21 cellular contexts compared by ENCODE assay signal in genomic region chr1:177969825-177970371, GRCh38. TPM values are rescaled to one million over a fixed set of nuclear protein-coding genes. Genes with fewer than 3 reads are reported as not detected.
DNase-seq lines count a peak whose midpoint lies in the region; ATAC-seq, FAIRE-seq and TF ChIP-seq lines count a peak whose summit lies in the region.
"Had no signal": no experiment of that assay in that cellular context is flagged by ENCODE, and none has a peak within 500 bp of the region (broad histone marks: within the 10 kb centered on the region; RNA-seq: fewer than 3 reads in every experiment).

Gene SEC16B, minus strand, starts transcription at chr1:177970058. Its CDS starts 2,077 bp downstream, at chr1:177967981.

- no peak within 1 kb of the TSS for H2BK12ac ChIP-seq in H9 (ENCODE audit: insufficient read length, low read depth, low read length)

- H4K5ac ChIP-seq in H9 (ENCODE audit: insufficient read length, low read depth, low read length), result no peak within 1 kb of the TSS

- H3K23me2 ChIP-seq in H9 (ENCODE audit: insufficient read length, low read depth, low read length, poor library complexity, severe bottlenecking), result no peaks in the 10 kb centered on the region

- H3K79me2 ChIP-seq in hepatocyte (no peaks in the 10 kb centered on the region), H9 (ENCODE audit: insufficient read depth, low read length) (no peaks in the 10 kb centered on the region)

- H3T11ph ChIP-seq in H9 (ENCODE audit: low read length), result no peak within 1 kb of the TSS

- no peak within 1 kb of the TSS; a peak in 1 of 7 replicates for H3K27ac Mint-ChIP-seq in H9
- H3K27ac Mint-ChIP-seq: activated CD8-positive, alpha-beta T cell treated with anti-CD3 and anti-CD28 coated beads, Interleukin-2, amount 10 ng/mL, durations not matched to agents 7 days and 5 days; activated T-helper 17 cell treated with anti-CD3 and anti-CD28 coated beads, Interleukin-2, amount 50 U/mL, for 72 hours; memory B cell; stimulated activated naive CD8-positive, alpha-beta T cell treated with anti-CD3 and anti-CD28 coated beads, Interleukin-15, amount 100 ng/mL, for 72 hours had no signal

- POLR2A ChIA-PET in Panc1 (lab: Charles Lee), result no interaction called here

- H2BK20ac ChIP-seq in H9 (ENCODE audit: low read depth, low read length, poor library complexity, severe bottlenecking), result no peak within 1 kb of the TSS

- no peak within 1 kb of the TSS for H4K91ac ChIP-seq in H9 (ENCODE audit: insufficient read length, low read depth, low read length)

- H3K4me1 ChIP-seq in Panc1 (ENCODE audit: control insufficient read depth, insufficient read depth, low read length), result no peaks in the 10 kb centered on the region
- H3K4me1 ChIP-seq in hepatocyte (ENCODE audit: insufficient read depth), result peaks cover 11% of the 10 kb centered on the region
- no peaks in the 10 kb centered on the region for H3K4me1 ChIP-seq in small intestine (ENCODE audit: control insufficient read depth in 2 of 2, insufficient read depth in 1 of 2, low read depth in 1 of 2, low read length in 1 of 2)
- H3K4me1 ChIP-seq in H9 (ENCODE audit: insufficient read depth, low read length), result no peaks in the 10 kb centered on the region
- no peaks in the 10 kb centered on the region for H3K4me1 ChIP-seq in gastroesophageal sphincter
- H3K4me1 ChIP-seq: spleen had no signal

- 70% methylated on average over 12 of the region's 12 CpGs for WGBS in hepatocyte (ENCODE audit: low lambda C conversion rate, missing lambda C conversion rate)
- 10 to 58% (median 29%) methylated on average over 12 of the region's 12 CpGs for WGBS in small intestine, 3 donors
- WGBS in H9 (ENCODE audit: extremely low coverage, insufficient read length, low lambda C conversion rate), result no CpG with 5 or more reads among the region's 12 CpGs
- 68 to 86% methylated on average over 5 to 7 of the region's 12 CpGs for WGBS in gastroesophageal sphincter (ENCODE audit: low coverage in 1 of 2), 2 donors

- H4K20me1 ChIP-seq in hepatocyte (ENCODE audit: insufficient read depth, poor library complexity, severe bottlenecking) (no peaks in the 10 kb centered on the region), H9 (ENCODE audit: control insufficient read depth, insufficient read depth, insufficient read length) (no peaks in the 10 kb centered on the region)

- H3K4ac ChIP-seq in H9 (ENCODE audit: low read depth, low read length), result no peak within 1 kb of the TSS

- DNase-seq in HT-29 (ENCODE audit: low spot score) (peak; percentile 87), Panc1 (ENCODE audit: low read depth, low spot score) (no peak), hepatocyte (ENCODE audit: low spot score) (peak; percentile 85), small intestine (peak; percentile 99), head of caudate nucleus (no peak), HUDEP-2 (lab: John Stamatoyannopoulos, UW; ENCODE audit: unreplicated experiment in 76 of 76) (no peak), H9 (no peak)
- DNase-seq: activated CD8-positive, alpha-beta T cell treated with anti-CD3 and anti-CD28 coated beads, Interleukin-2, amount 10 ng/mL, durations not matched to agents 7 days and 5 days; AML-193; amygdala; DMS 273 treated with DMSO at 0.1 percent for 48 hours; NCI-H1436 treated with DMSO at 0.1 percent for 48 hours; NCI-H226; nucleus accumbens; SK-N-SH; spleen; stimulated activated naive CD8-positive, alpha-beta T cell treated with anti-CD3 and anti-CD28 coated beads, Interleukin-15, amount 100 ng/mL, for 72 hours had no signal

- no peak for TF ChIP-seq POLR2A in gastroesophageal sphincter (IDR thresholded peaks at IDR 0.05)

- ATAC-seq in Panc1 (0 out of 2 replicates have a peak, but pooled peaks have one; percentile 34), gastroesophageal sphincter (no peak)
- ATAC-seq: activated CD8-positive, alpha-beta T cell treated with anti-CD3 and anti-CD28 coated beads, Interleukin-2, amount 10 ng/mL, durations not matched to agents 7 days and 5 days; activated T-helper 17 cell treated with anti-CD3 and anti-CD28 coated beads, Interleukin-2, amount 50 U/mL, for 72 hours; stimulated activated naive CD8-positive, alpha-beta T cell treated with anti-CD3 and anti-CD28 coated beads, Interleukin-15, amount 100 ng/mL, for 72 hours had no signal

- TF ChIP-seq CTCF in Panc1 (IDR thresholded peaks at IDR 0.05), result no peak
- no peak for TF ChIP-seq CTCF in hepatocyte (IDR thresholded peaks at IDR 0.05; ENCODE audit: poor library complexity)
- TF ChIP-seq CTCF in H9 (conservative IDR thresholded peaks at IDR 0.05), result no peak
- no peak for TF ChIP-seq CTCF in gastroesophageal sphincter (IDR thresholded peaks at IDR 0.05)

- H3K27ac ChIP-seq in Panc1 (ENCODE audit: low read length) (no peak within 1 kb of the TSS), hepatocyte (peak within 1 kb of the TSS; percentile 97), small intestine (ENCODE audit: low read depth in 1 of 2, low read length in 1 of 2) (peak within 1 kb of the TSS; percentile 89 to 99), H9 (ENCODE audit: insufficient read length, low read depth, low read length) (no peak within 1 kb of the TSS), gastroesophageal sphincter (no peak within 1 kb of the TSS)
- H3K27ac ChIP-seq: spleen had no signal

- peak within 1 kb of the TSS in 1 of 2 experiments; percentile 24; a peak in 1 of 4 replicates for H3K4me3 ChIP-seq in Panc1 (ENCODE audit: low read depth in 2 of 2, low read length in 2 of 2)
- no peak within 1 kb of the TSS for H3K4me3 ChIP-seq in hepatocyte
- H3K4me3 ChIP-seq in small intestine (ENCODE audit: low read depth in 1 of 2, low read length in 2 of 2), result peak within 1 kb of the TSS in 1 of 2 donors; percentile 30
- no peak within 1 kb of the TSS for H3K4me3 ChIP-seq in gastroesophageal sphincter
- H3K4me3 ChIP-seq: spleen had no signal

- in situ Hi-C loops in Panc1 (cut with HindIII; ENCODE audit: low pct_unique_long_range_greater_than_20kb, low sequenced_read_pairs), result no loop called here

- no peak within 1 kb of the TSS for H3K9ac ChIP-seq in H9 (ENCODE audit: extremely low read depth, insufficient read length, low read length)
- H3K9ac ChIP-seq: SK-N-SH had no signal

- no TSS peak for BruUV-seq in Panc1 (replicated peaks; lab: Mats Ljungman, UMichigan)

- H3K56ac ChIP-seq in H9 (ENCODE audit: insufficient read length, low read depth, low read length), result no peak within 1 kb of the TSS

- H3K36me3 ChIP-seq in Panc1 (ENCODE audit: control insufficient read depth, insufficient read depth, low read length) (no peaks in the 10 kb centered on the region), hepatocyte (replicated peaks; ENCODE audit: insufficient read depth, low read depth) (no peaks in the 10 kb centered on the region), small intestine (ENCODE audit: control insufficient read depth in 2 of 2, insufficient read depth in 2 of 2, low read length in 2 of 2) (peaks cover 0 to 4% of the 10 kb centered on the region in 2 donors), gastroesophageal sphincter (peaks cover 0 to 39% of the 10 kb centered on the region in 2 donors)

- no peak within 1 kb of the TSS for H2BK5ac ChIP-seq in H9 (ENCODE audit: insufficient read length, low read length)

- no peaks in the 10 kb centered on the region for H3K79me1 ChIP-seq in H9 (ENCODE audit: insufficient read depth, low read depth, low read length, poor library complexity, severe bottlenecking)

- FAIRE-seq in small intestine (lab: Jason Lieb, UNC), result no peak
- FAIRE-seq: GM19239 had no signal

- H3K9me3 Mint-ChIP-seq in H9, result no peaks in the 10 kb centered on the region
- H3K9me3 Mint-ChIP-seq: memory B cell had no signal

- H3K9me2 ChIP-seq in hepatocyte (replicated peaks; ENCODE audit: insufficient read depth), result no peaks in the 10 kb centered on the region
- H3K9me2 ChIP-seq: SK-N-SH had no signal

- no peak within 1 kb of the TSS for H4K8ac ChIP-seq in H9 (replicated peaks; ENCODE audit: insufficient read length, low read depth, low read length)

- H3K14ac ChIP-seq in H9 (ENCODE audit: insufficient read depth, low read length), result no peak within 1 kb of the TSS

- no peak within 1 kb of the TSS for H2AFZ ChIP-seq in hepatocyte
- no peak within 1 kb of the TSS for H2AFZ ChIP-seq in H9 (ENCODE audit: low read length)

- no peak within 1 kb of the TSS for H3K18ac ChIP-seq in H9 (ENCODE audit: insufficient read length, low read depth, low read length)

- H3K27me3 Mint-ChIP-seq in H9 (ENCODE audit: low read depth), result no peaks in the 10 kb centered on the region; the same call in 1 of the 2 replicates
- H3K27me3 Mint-ChIP-seq: stimulated activated naive CD8-positive, alpha-beta T cell treated with anti-CD3 and anti-CD28 coated beads, Interleukin-15, amount 100 ng/mL, for 72 hours had no signal

- no peak within 1 kb of the TSS for H2BK120ac ChIP-seq in H9 (ENCODE audit: low read depth, low read length, poor library complexity, severe bottlenecking)

- H3K36me3 Mint-ChIP-seq in H9 (ENCODE audit: insufficient read depth in 1 of 3, low read depth in 3 of 3), result no peaks in the 10 kb centered on the region
- H3K36me3 Mint-ChIP-seq: memory B cell had no signal

- intact Hi-C loops in Panc1 (cut with micrococcal nuclease; ENCODE audit: unreplicated experiment) (loop anchor here (10.0 kb wide), 1 partner anchor 315 kb away; no protein-coding TSS in a partner anchor), head of caudate nucleus (cut with DNase I) (no loop called here)

- H3K4me2 ChIP-seq in hepatocyte (peak within 1 kb of the TSS; percentile 58), H9 (ENCODE audit: insufficient read depth, insufficient read length, low read length) (no peak within 1 kb of the TSS)
- H3K4me2 ChIP-seq: SK-N-SH had no signal

- H2BK15ac ChIP-seq in H9 (ENCODE audit: low read depth, low read length), result no peak within 1 kb of the TSS

- CTCF ChIA-PET in Panc1 (lab: Charles Lee), result no interaction called here

- no peaks in the 10 kb centered on the region for H3K27me3 ChIP-seq in Panc1 (ENCODE audit: control insufficient read depth, insufficient read depth, low read length)
- H3K27me3 ChIP-seq in hepatocyte, result no peaks in the 10 kb centered on the region
- no peaks in the 10 kb centered on the region for H3K27me3 ChIP-seq in small intestine (ENCODE audit: control insufficient read depth in 2 of 2, insufficient read depth in 2 of 2, low read length in 2 of 2)
- no peaks in the 10 kb centered on the region for H3K27me3 ChIP-seq in H9 (ENCODE audit: insufficient read depth, low read length)
- no peaks in the 10 kb centered on the region for H3K27me3 ChIP-seq in gastroesophageal sphincter
- H3K27me3 ChIP-seq: spleen had no signal

- no peaks in the 10 kb centered on the region for H3K9me3 ChIP-seq in Panc1 (ENCODE audit: control insufficient read depth, insufficient read depth, low read depth, low read length)
- H3K9me3 ChIP-seq in hepatocyte (ENCODE audit: low read depth), result no peaks in the 10 kb centered on the region
- H3K9me3 ChIP-seq in small intestine (ENCODE audit: control insufficient read depth, low read depth), result no peaks in the 10 kb centered on the region
- H3K9me3 ChIP-seq in H9 (ENCODE audit: control insufficient read depth, low read depth, low read length), result no peaks in the 10 kb centered on the region
- H3K9me3 ChIP-seq in gastroesophageal sphincter, result no peaks in the 10 kb centered on the region
- H3K9me3 ChIP-seq: SK-N-SH, spleen had no signal

- H3K4me3 Mint-ChIP-seq in H9, result no peak within 1 kb of the TSS
- H3K4me3 Mint-ChIP-seq: activated CD8-positive, alpha-beta T cell treated with anti-CD3 and anti-CD28 coated beads, Interleukin-2, amount 10 ng/mL, durations not matched to agents 7 days and 5 days; activated T-helper 17 cell treated with anti-CD3 and anti-CD28 coated beads, Interleukin-2, amount 50 U/mL, for 72 hours; memory B cell; stimulated activated naive CD8-positive, alpha-beta T cell treated with anti-CD3 and anti-CD28 coated beads, Interleukin-15, amount 100 ng/mL, for 72 hours had no signal

- TF ChIP-seq EP300 in gastroesophageal sphincter (IDR thresholded peaks at IDR 0.05), result no peak

- H2AK5ac ChIP-seq in H9 (ENCODE audit: insufficient read length, low read length), result no peak within 1 kb of the TSS

- no peaks in the 10 kb centered on the region for H3K4me1 Mint-ChIP-seq in H9
- H3K4me1 Mint-ChIP-seq: activated T-helper 17 cell treated with anti-CD3 and anti-CD28 coated beads, Interleukin-2, amount 50 U/mL, for 72 hours; memory B cell; stimulated activated naive CD8-positive, alpha-beta T cell treated with anti-CD3 and anti-CD28 coated beads, Interleukin-15, amount 100 ng/mL, for 72 hours had no signal

- H3K23ac ChIP-seq in H9 (ENCODE audit: insufficient read length, low read depth, low read length), result no peak within 1 kb of the TSS

RNA-seq across cellular contexts. Expression of gene SEC16B, which starts in this region (rescaled TPM):
- 1.5 and 2.9 TPM in 2 replicates for total RNA-seq in HT-29 (2014; rRNA removed; shearing (Covaris generic))
- 0.39 TPM for total RNA-seq in Panc1 (2021; ENCODE audit: unreplicated experiment)
- polyA plus RNA-seq in Panc1 (2012; ENCODE audit: insufficient read length), result 3.7 TPM
- 8.4 and 8.5 TPM in 2 replicates for total RNA-seq in hepatocyte
- 6.5 and 9.1 TPM in 2 replicates for polyA plus RNA-seq in hepatocyte
- 10 to 100 TPM; 10.2 to 68.0 (median 43.5) TPM for polyA plus RNA-seq in small intestine
- total RNA-seq in H9 (2021), result 0.70 and 0.83 TPM in 2 replicates
- total RNA-seq in gastroesophageal sphincter, result 1 to 10 TPM; 1.8 to 5.5 (median 3.5) TPM
- total RNA-seq: activated CD8-positive, alpha-beta T cell treated with anti-CD3 and anti-CD28 coated beads, Interleukin-2, amount 10 ng/mL, durations not matched to agents 7 days and 5 days; activated T-helper 17 cell treated with anti-CD3 and anti-CD28 coated beads, Interleukin-2, amount 50 U/mL, for 72 hours had no signal

Comparison
In these comparisons a context has a peak if more than half of its experiments do, and no peak if none do; other contexts are left out.
1. DNase-seq: peak in HT-29 (single experiment), hepatocyte (single experiment) and small intestine (single experiment); none in Panc1 (single experiment), head of caudate nucleus (0 of 42), HUDEP-2 (0 of 76) and H9 (single experiment).
2. H3K27ac ChIP-seq: peak in hepatocyte (single experiment) and small intestine (2 of 2); none in Panc1 (single experiment), H9 (single experiment) and gastroesophageal sphincter (0 of 4).